Comparison of ENCODE assay signal across 1 cellular context in genomic region chr10:95290801-95291633, GRCh38.
TF ChIP-seq lines count a peak whose summit lies in the region.

Gene PDLIM1, minus strand, starts transcription at chr10:95291003. Its CDS starts 88 bp downstream, at chr10:95290915.

TF ChIP-seq in A549, 52 proteins besides CTCF, POLR2A, EP300 and RAD21 (continued from another document):
- TF ChIP-seq EHF (CRISPR knock-in tag; IDR thresholded peaks at IDR 0.05) (no peak), KDM1A (IDR thresholded peaks at IDR 0.05; ENCODE audit: low read depth) (peak; percentile 99), TP53 (CRISPR knock-in tag; IDR thresholded peaks at IDR 0.05) (no peak), ZFP36 (IDR thresholded peaks at IDR 0.05; ENCODE audit: borderline replicate concordance, partially characterized antibody) (no peak), HOXB13 (CRISPR knock-in tag; IDR thresholded peaks at IDR 0.05; ENCODE audit: low read depth) (0 out of 2 replicates have a peak, but pooled peaks have one; percentile 58)
